ENCODE assay signal across 21 cellular contexts in the genomic region with DNA sequence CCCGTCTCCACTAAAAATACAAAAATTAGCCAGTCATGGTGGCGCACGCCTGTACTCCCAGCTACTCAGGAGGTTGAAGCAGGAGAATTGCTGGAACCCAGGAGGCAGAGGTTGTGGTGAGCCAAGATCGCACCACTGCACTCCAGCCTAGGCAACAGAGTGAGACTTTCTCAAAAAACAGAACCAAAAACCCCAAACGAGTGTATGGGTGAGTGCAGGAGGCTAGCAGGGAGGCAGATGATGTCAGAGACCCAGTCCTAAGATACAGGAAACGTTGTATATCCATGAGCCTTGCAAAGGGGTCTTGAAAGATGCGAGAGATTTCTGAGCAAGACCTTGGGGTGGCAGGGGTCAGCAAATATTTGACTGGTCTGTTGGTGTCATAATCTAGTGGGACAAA.
"Had no signal": no experiment of that assay in that cellular context is flagged by ENCODE, and none has a peak within 500 bp of the region (broad histone marks: within the 10 kb centered on the region; RNA-seq: fewer than 3 reads in every experiment).

No MANE protein-coding gene starts in this region.

- H3K27ac ChIP-seq: breast epithelium, coronary artery, gastrocnemius medialis, heart left ventricle, left lung, neutrophil, pancreas, stomach, upper lobe of left lung, VCaP had no signal

- ATAC-seq: activated T-cell treated with anti-CD3 and anti-CD28 coated beads, Interleukin-2, amount 50 U/mL, for 72 hours; esophagus mucosa; gastrocnemius medialis; heart left ventricle; left lung; pancreas; sciatic nerve had no signal

- H3K4me2 ChIP-seq: smooth muscle cell had no signal

- H3K36me3 ChIP-seq: breast epithelium, gastrocnemius medialis, heart left ventricle, left lung, neutrophil, pancreas, stomach, upper lobe of left lung had no signal

- DNase-seq: activated CD8-positive, alpha-beta memory T cell treated with anti-CD3 and anti-CD28 coated beads, Interleukin-2, amount 50 U/mL, for 4 hours; activated gamma-delta T cell treated with Interleukin-2 at 50 U/mL for 16 hours; activated T-cell treated with anti-CD3 and anti-CD28 coated beads, Interleukin-2, amount 50 U/mL, for 72 hours; effector CD4-positive, alpha-beta T cell; gastrocnemius medialis; heart left ventricle; kidney; left lung; mammary epithelial cell; pancreas; stimulated activated CD4-positive, alpha-beta T cell treated with anti-CD3 and anti-CD28 coated beads, Interleukin-4, amount 100 ng/mL, for 1 hour; stomach; T-helper 2 cell; upper lobe of left lung had no signal

- H3K4me1 ChIP-seq: breast epithelium had no signal

- H3K27ac Mint-ChIP-seq: activated T-cell treated with anti-CD3 and anti-CD28 coated beads, Interleukin-2, amount 50 U/mL, for 72 hours had no signal

- H3K9me3 Mint-ChIP-seq: activated T-cell treated with anti-CD3 and anti-CD28 coated beads, Interleukin-2, amount 50 U/mL, for 72 hours had no signal

- H3K4me3 Mint-ChIP-seq: activated T-cell treated with anti-CD3 and anti-CD28 coated beads, Interleukin-2, amount 50 U/mL, for 72 hours had no signal

- H3K27me3 ChIP-seq: breast epithelium, gastrocnemius medialis, heart left ventricle, left lung, neutrophil, pancreas, stomach, upper lobe of left lung had no signal

- H3K4me3 ChIP-seq: breast epithelium, coronary artery, gastrocnemius medialis, heart left ventricle, left lung, pancreas, smooth muscle cell, stomach, upper lobe of left lung had no signal
